ENCODE assay signal across 14 cellular contexts in the genomic region with DNA sequence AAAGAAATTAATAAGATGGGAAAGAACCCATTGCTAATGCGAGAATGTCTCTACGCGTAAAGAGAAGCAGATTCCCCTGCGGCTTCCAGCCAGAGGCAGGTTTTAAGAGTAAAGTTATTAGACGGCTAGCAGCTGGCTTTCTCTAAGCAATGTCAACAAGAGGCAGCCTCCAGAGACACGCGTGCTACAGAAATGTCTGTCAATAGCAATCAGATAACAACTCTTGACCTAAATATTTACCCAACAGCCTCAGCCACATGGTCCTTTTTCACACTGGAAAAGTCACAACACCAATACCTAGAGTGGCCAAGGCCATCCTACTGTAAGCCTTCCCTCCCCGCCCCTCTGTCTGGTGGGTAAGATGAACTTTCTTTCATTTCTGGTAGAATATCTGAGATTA.
"Had no signal": no experiment of that assay in that cellular context is flagged by ENCODE, and none has a peak within 500 bp of the region (broad histone marks: within the 10 kb centered on the region; RNA-seq: fewer than 3 reads in every experiment).

No MANE protein-coding gene starts in this region.

- H3K4me3 Mint-ChIP-seq: activated naive CD8-positive, alpha-beta T cell treated with anti-CD3 and anti-CD28 coated beads, Interleukin-2, amount 50 U/mL, for 24 hours; activated T-helper 1 cell treated with anti-CD3 and anti-CD28 coated beads, Interleukin-12 subunit alpha, Interleukin-12 subunit beta, Interleukin-2, Interleukin-4 antibody, amounts not matched to agents 30 ng/mL and 10 ng/mL and 1 ng/mL, durations not matched to agents 14 hours and 24 hours and 36 hours; naive thymus-derived CD4-positive, alpha-beta T cell had no signal

- DNase-seq: activated CD4-positive, alpha-beta T cell treated with anti-CD3 and anti-CD28 coated beads for 48 hours; activated naive CD4-positive, alpha-beta T cell treated with Interleukin-2 at 50 U/mL for 16 hours; activated naive CD8-positive, alpha-beta T cell treated with anti-CD3 and anti-CD28 coated beads, Interleukin-2, amount 50 U/mL, for 24 hours; esophagus squamous epithelium; foreskin fibroblast; mammary epithelial cell; naive thymus-derived CD4-positive, alpha-beta T cell; occipital lobe; psoas muscle; spleen; stimulated activated CD4-positive, alpha-beta T cell treated with anti-CD3 and anti-CD28 coated beads, Interleukin-2, amount 100 ng/mL, for 24 hours; stimulated activated naive CD4-positive, alpha-beta T cell treated with Interleukin-2 at 50 U/mL for 16 hours; trophoblast cell had no signal

- H3K27ac Mint-ChIP-seq: activated naive CD8-positive, alpha-beta T cell treated with anti-CD3 and anti-CD28 coated beads, Interleukin-2, amount 50 U/mL, for 24 hours; activated T-helper 1 cell treated with anti-CD3 and anti-CD28 coated beads, Interleukin-12 subunit alpha, Interleukin-12 subunit beta, Interleukin-2, Interleukin-4 antibody, amounts not matched to agents 30 ng/mL and 10 ng/mL and 1 ng/mL, durations not matched to agents 14 hours and 24 hours and 36 hours; naive thymus-derived CD4-positive, alpha-beta T cell had no signal

- H3K4me3 ChIP-seq: esophagus squamous epithelium, psoas muscle, spleen had no signal

- H3K9me3 Mint-ChIP-seq: activated naive CD8-positive, alpha-beta T cell treated with anti-CD3 and anti-CD28 coated beads, Interleukin-2, amount 50 U/mL, for 24 hours; activated T-helper 1 cell treated with anti-CD3 and anti-CD28 coated beads, Interleukin-12 subunit alpha, Interleukin-12 subunit beta, Interleukin-2, Interleukin-4 antibody, amounts not matched to agents 30 ng/mL and 10 ng/mL and 1 ng/mL, durations not matched to agents 14 hours and 24 hours and 36 hours had no signal

- H3K4me1 Mint-ChIP-seq: activated naive CD8-positive, alpha-beta T cell treated with anti-CD3 and anti-CD28 coated beads, Interleukin-2, amount 50 U/mL, for 24 hours had no signal
